Comparison of ENCODE assay signal across 2 cellular contexts in the genomic region with DNA sequence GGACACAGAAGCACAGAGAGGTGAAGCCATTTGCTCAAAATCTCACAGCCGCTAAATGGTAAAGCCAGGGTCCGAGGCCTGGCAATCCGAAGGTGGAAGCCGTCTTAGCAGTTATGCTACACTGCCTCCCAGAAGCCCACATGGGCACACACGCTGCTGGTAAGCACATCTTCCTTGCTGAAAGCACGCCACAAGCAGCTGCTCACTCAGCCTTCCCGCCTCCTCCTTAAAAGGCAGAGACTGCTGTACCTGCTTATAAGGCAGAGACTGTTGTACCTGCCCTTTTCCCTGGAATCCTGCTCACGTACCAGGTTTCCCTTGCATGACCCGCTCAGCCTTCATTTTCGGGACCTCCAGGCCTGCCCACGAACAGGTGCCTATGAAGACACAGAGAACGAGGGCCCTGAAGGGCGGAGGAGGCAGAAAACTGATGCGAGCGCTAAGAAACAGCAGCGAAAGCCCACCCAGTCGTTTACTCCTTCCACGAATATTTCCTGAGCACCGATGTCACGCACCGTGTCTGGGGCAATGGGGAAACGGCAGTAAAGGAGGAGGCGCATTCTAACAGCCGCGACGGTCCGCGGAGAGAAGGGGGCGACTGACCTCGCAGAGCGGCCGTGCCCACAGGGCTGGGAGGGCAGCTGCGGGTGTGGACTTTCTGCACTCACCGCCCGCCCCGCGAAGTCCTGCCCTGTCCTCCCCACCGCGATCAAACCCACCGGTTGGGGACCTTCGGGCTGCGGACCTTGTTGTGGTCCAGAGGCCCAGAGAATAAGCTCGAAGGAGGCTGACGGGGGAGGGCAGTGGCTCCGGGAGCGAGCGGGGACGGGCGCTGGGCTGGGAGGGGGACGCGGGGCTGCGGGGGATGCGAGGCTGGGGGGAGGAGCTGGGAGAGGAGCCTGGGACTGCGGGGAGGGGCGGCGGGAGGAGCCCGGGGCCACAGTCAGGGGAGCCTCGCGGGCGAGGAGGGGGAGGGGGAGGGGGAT.
TF ChIP-seq lines count a peak whose summit lies in the region.

No MANE protein-coding gene starts in this region.

TF ChIP-seq in SK-N-SH, 30 proteins besides CTCF, POLR2A, EP300 and RAD21 (continued from another document):
- TF ChIP-seq SIN3A (IDR thresholded peaks at IDR 0.05; ENCODE audit: borderline replicate concordance, low read depth, low read length) (no peak), NFIC (IDR thresholded peaks at IDR 0.05; ENCODE audit: borderline replicate concordance) (no peak), JUND (IDR thresholded peaks at IDR 0.05) (no peak), CHD2 (IDR thresholded peaks at IDR 0.05; ENCODE audit: low read length, partially characterized antibody) (no peak), POLR2AphosphoS5 (IDR thresholded peaks at IDR 0.05; ENCODE audit: low read depth, low read length) (no peak), YY1 (IDR thresholded peaks at IDR 0.05; ENCODE audit: low read depth) (no peak), SMC3 (IDR thresholded peaks at IDR 0.05; ENCODE audit: low read depth, low read length) (no peak), NRF1 (IDR thresholded peaks at IDR 0.05; ENCODE audit: low read depth, low read length) (no peak), MXI1 (IDR thresholded peaks at IDR 0.05; ENCODE audit: low read depth, low read length) (no peak), FOSL2 (IDR thresholded peaks at IDR 0.05; ENCODE audit: borderline replicate concordance, low read depth) (no peak), EZH2phosphoT487 (IDR thresholded peaks at IDR 0.05; ENCODE audit: borderline replicate concordance, low read depth) (no peak), TAF1 (IDR thresholded peaks at IDR 0.05; ENCODE audit: borderline replicate concordance, low read depth, low read length) (no peak)
- TF ChIP-seq, protein P1, sequence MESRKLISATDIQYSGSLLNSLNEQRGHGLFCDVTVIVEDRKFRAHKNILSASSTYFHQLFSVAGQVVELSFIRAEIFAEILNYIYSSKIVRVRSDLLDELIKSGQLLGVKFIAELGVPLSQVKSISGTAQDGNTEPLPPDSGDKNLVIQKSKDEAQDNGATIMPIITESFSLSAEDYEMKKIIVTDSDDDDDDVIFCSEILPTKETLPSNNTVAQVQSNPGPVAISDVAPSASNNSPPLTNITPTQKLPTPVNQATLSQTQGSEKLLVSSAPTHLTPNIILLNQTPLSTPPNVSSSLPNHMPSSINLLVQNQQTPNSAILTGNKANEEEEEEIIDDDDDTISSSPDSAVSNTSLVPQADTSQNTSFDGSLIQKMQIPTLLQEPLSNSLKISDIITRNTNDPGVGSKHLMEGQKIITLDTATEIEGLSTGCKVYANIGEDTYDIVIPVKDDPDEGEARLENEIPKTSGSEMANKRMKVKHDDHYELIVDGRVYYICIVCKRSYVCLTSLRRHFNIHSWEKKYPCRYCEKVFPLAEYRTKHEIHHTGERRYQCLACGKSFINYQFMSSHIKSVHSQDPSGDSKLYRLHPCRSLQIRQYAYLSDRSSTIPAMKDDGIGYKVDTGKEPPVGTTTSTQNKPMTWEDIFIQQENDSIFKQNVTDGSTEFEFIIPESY (IDR thresholded peaks at IDR 0.05; ENCODE audit: borderline replicate concordance, low read depth): no peak
- TF ChIP-seq, protein P2, sequence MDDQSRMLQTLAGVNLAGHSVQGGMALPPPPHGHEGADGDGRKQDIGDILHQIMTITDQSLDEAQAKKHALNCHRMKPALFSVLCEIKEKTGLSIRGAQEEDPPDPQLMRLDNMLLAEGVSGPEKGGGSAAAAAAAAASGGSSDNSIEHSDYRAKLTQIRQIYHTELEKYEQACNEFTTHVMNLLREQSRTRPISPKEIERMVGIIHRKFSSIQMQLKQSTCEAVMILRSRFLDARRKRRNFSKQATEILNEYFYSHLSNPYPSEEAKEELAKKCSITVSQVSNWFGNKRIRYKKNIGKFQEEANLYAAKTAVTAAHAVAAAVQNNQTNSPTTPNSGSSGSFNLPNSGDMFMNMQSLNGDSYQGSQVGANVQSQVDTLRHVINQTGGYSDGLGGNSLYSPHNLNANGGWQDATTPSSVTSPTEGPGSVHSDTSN (IDR thresholded peaks at IDR 0.05): no peak
- TF ChIP-seq, protein P3, sequence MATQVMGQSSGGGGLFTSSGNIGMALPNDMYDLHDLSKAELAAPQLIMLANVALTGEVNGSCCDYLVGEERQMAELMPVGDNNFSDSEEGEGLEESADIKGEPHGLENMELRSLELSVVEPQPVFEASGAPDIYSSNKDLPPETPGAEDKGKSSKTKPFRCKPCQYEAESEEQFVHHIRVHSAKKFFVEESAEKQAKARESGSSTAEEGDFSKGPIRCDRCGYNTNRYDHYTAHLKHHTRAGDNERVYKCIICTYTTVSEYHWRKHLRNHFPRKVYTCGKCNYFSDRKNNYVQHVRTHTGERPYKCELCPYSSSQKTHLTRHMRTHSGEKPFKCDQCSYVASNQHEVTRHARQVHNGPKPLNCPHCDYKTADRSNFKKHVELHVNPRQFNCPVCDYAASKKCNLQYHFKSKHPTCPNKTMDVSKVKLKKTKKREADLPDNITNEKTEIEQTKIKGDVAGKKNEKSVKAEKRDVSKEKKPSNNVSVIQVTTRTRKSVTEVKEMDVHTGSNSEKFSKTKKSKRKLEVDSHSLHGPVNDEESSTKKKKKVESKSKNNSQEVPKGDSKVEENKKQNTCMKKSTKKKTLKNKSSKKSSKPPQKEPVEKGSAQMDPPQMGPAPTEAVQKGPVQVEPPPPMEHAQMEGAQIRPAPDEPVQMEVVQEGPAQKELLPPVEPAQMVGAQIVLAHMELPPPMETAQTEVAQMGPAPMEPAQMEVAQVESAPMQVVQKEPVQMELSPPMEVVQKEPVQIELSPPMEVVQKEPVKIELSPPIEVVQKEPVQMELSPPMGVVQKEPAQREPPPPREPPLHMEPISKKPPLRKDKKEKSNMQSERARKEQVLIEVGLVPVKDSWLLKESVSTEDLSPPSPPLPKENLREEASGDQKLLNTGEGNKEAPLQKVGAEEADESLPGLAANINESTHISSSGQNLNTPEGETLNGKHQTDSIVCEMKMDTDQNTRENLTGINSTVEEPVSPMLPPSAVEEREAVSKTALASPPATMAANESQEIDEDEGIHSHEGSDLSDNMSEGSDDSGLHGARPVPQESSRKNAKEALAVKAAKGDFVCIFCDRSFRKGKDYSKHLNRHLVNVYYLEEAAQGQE (IDR thresholded peaks at IDR 0.05; ENCODE audit: low read depth, low read length): no peak
- TF ChIP-seq, protein P4, sequence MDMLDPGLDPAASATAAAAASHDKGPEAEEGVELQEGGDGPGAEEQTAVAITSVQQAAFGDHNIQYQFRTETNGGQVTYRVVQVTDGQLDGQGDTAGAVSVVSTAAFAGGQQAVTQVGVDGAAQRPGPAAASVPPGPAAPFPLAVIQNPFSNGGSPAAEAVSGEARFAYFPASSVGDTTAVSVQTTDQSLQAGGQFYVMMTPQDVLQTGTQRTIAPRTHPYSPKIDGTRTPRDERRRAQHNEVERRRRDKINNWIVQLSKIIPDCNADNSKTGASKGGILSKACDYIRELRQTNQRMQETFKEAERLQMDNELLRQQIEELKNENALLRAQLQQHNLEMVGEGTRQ (IDR thresholded peaks at IDR 0.05; ENCODE audit: borderline replicate concordance, low read depth, low read length): no peak
- TF ChIP-seq, protein P5, sequence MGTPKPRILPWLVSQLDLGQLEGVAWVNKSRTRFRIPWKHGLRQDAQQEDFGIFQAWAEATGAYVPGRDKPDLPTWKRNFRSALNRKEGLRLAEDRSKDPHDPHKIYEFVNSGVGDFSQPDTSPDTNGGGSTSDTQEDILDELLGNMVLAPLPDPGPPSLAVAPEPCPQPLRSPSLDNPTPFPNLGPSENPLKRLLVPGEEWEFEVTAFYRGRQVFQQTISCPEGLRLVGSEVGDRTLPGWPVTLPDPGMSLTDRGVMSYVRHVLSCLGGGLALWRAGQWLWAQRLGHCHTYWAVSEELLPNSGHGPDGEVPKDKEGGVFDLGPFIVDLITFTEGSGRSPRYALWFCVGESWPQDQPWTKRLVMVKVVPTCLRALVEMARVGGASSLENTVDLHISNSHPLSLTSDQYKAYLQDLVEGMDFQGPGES (IDR thresholded peaks at IDR 0.05; ENCODE audit: low read depth, low read length): no peak

TF ChIP-seq in SK-N-SH treated with all-trans-retinoic acid at 6 μM for 48 hours, 23 proteins besides CTCF, POLR2A, EP300 and RAD21 (continued from another document):
- TF ChIP-seq SNAI2 (CRISPR knock-in tag; IDR thresholded peaks at IDR 0.05) (no peak), ZNF8 (CRISPR knock-in tag; IDR thresholded peaks at IDR 0.05) (no peak)
